Comparison of ENCODE assay signal across 35 cellular contexts in genomic region chr5:170527998-170528397, GRCh38. TPM values are rescaled to one million over a fixed set of nuclear protein-coding genes. Genes with fewer than 3 reads are reported as not detected.
"Had no signal": no experiment of that assay in that cellular context is flagged by ENCODE, and none has a peak within 500 bp of the region (broad histone marks: within the 10 kb centered on the region; RNA-seq: fewer than 3 reads in every experiment).

No MANE protein-coding gene starts in this region.

- H3K4me2 ChIP-seq: KMS-11 had no signal

- H3K9ac ChIP-seq: KMS-11 had no signal

- H3K36me3 ChIP-seq: adrenal gland, breast epithelium, SJCRH30 had no signal

- H3K27ac Mint-ChIP-seq: activated CD4-positive, alpha-beta memory T cell treated with anti-CD3 and anti-CD28 coated beads for 36 hours; activated CD4-positive, alpha-beta T cell treated with anti-CD3 and anti-CD28 coated beads for 36 hours; activated naive CD4-positive, alpha-beta T cell treated with anti-CD3 and anti-CD28 coated beads for 36 hours; activated naive CD4-positive, alpha-beta T cell treated with anti-CD3 and anti-CD28 coated beads, Interleukin-2, amount 50 U/mL, for 72 hours; activated T-helper 1 cell treated with anti-CD3 and anti-CD28 coated beads, Interleukin-12 subunit alpha, Interleukin-12 subunit beta, Interleukin-2, Interleukin-4 antibody, amounts not matched to agents 30 ng/mL and 10 ng/mL and 1 ng/mL, durations not matched to agents 14 hours and 24 hours and 36 hours; T-helper 1 cell treated with Interleukin-12 subunit alpha and Interleukin-12 subunit beta and Interleukin-4 antibody, amounts not matched to agents 30 μg/mL and 1 μg/mL, for 36 hours; T-helper 2 cell treated with Interferon-gamma antibody and Interleukin-4, amounts not matched to agents 5 μg/mL and 100 μg/mL, for 36 hours had no signal

- H3K27me3 Mint-ChIP-seq: activated CD4-positive, alpha-beta memory T cell treated with anti-CD3 and anti-CD28 coated beads for 36 hours had no signal

- H3K27me3 ChIP-seq: adrenal gland, body of pancreas, breast epithelium, SJCRH30 had no signal

- H3K27ac ChIP-seq: adrenal gland, body of pancreas, breast epithelium, KMS-11, SJCRH30, SK-N-MC had no signal

- H3K4me1 ChIP-seq: adrenal gland, SJCRH30 had no signal

- H3K4me3 ChIP-seq: adrenal gland, body of pancreas, breast epithelium, SJCRH30, SK-N-MC had no signal

- H3K9me3 ChIP-seq: adrenal gland, body of pancreas, breast epithelium, SJCRH30 had no signal

- ATAC-seq: activated CD4-positive, alpha-beta T cell treated with anti-CD3 and anti-CD28 coated beads for 36 hours; activated CD4-positive, CD25-positive, alpha-beta regulatory T cell treated with anti-CD3 and anti-CD28 coated beads, Interleukin-2, amount 50 U/mL, for 24 hours; activated naive CD4-positive, alpha-beta T cell treated with anti-CD3 and anti-CD28 coated beads, Interleukin-2, amount 50 U/mL, for 72 hours; activated T-cell treated with anti-CD3 and anti-CD28 coated beads, Interleukin-2, amount 50 U/mL, for 4 hours; body of pancreas; Panc1 had no signal

- H3K36me3 Mint-ChIP-seq: activated CD4-positive, alpha-beta memory T cell treated with anti-CD3 and anti-CD28 coated beads for 36 hours; activated naive CD4-positive, alpha-beta T cell treated with anti-CD3 and anti-CD28 coated beads, Interleukin-2, amount 50 U/mL, for 72 hours had no signal

- DNase-seq: activated CD4-positive, alpha-beta memory T cell treated with anti-CD3 and anti-CD28 coated beads for 36 hours; activated CD4-positive, alpha-beta T cell treated with anti-CD3 and anti-CD28 coated beads for 36 hours; activated CD4-positive, alpha-beta T cell treated with anti-CD3 and anti-CD28 coated beads, Interleukin-2, amount 50 U/mL, for 1 hour; activated CD8-positive, alpha-beta memory T cell treated with anti-CD3 and anti-CD28 coated beads, Interleukin-2, amount 50 U/mL, for 4 hours; activated gamma-delta T cell treated with Interleukin-2 at 50 U/mL for 16 hours; activated naive CD4-positive, alpha-beta T cell treated with anti-CD3 and anti-CD28 coated beads for 36 hours; activated T-cell treated with anti-CD3 and anti-CD28 coated beads for 4 hours; activated T-cell treated with anti-CD3 and anti-CD28 coated beads, Interleukin-2, amount 50 U/mL, for 4 hours; adrenal gland; body of pancreas; MM.1S; MV-4-11; NCI-H1092; NCI-H1436 treated with DMSO at 0.1 percent for 48 hours; NCI-H1694 treated with DMSO at 0.1 percent for 48 hours; NCI-H2029; NCI-H2171; NCI-H2227 treated with DMSO at 0.1 percent for 48 hours; NCI-H446; NCI-H510A treated with DMSO at 0.1 percent for 48 hours; NCI-H526 treated with DMSO at 0.1 percent for 48 hours; NCI-H774; SHP77 had no signal

- H3K9me3 Mint-ChIP-seq: activated CD4-positive, alpha-beta memory T cell treated with anti-CD3 and anti-CD28 coated beads for 36 hours; activated naive CD4-positive, alpha-beta T cell treated with anti-CD3 and anti-CD28 coated beads for 36 hours; activated naive CD4-positive, alpha-beta T cell treated with anti-CD3 and anti-CD28 coated beads, Interleukin-2, amount 50 U/mL, for 72 hours; activated T-cell treated with anti-CD3 and anti-CD28 coated beads, Interleukin-2, amount 50 U/mL, for 4 hours; activated T-helper 1 cell treated with anti-CD3 and anti-CD28 coated beads, Interleukin-12 subunit alpha, Interleukin-12 subunit beta, Interleukin-2, Interleukin-4 antibody, amounts not matched to agents 30 ng/mL and 10 ng/mL and 1 ng/mL, durations not matched to agents 14 hours and 24 hours and 36 hours; T-helper 1 cell treated with Interleukin-12 subunit alpha and Interleukin-12 subunit beta and Interleukin-4 antibody, amounts not matched to agents 30 μg/mL and 1 μg/mL, for 36 hours; T-helper 2 cell treated with Interferon-gamma antibody and Interleukin-4, amounts not matched to agents 5 μg/mL and 100 μg/mL, for 36 hours had no signal

- H3K4me1 Mint-ChIP-seq: activated CD4-positive, alpha-beta T cell treated with anti-CD3 and anti-CD28 coated beads for 36 hours had no signal

- H3K4me3 Mint-ChIP-seq: activated CD4-positive, alpha-beta memory T cell treated with anti-CD3 and anti-CD28 coated beads for 36 hours; activated CD4-positive, alpha-beta T cell treated with anti-CD3 and anti-CD28 coated beads for 36 hours; activated naive CD4-positive, alpha-beta T cell treated with anti-CD3 and anti-CD28 coated beads for 36 hours; activated T-cell treated with anti-CD3 and anti-CD28 coated beads, Interleukin-2, amount 50 U/mL, for 4 hours; activated T-helper 1 cell treated with anti-CD3 and anti-CD28 coated beads, Interleukin-12 subunit alpha, Interleukin-12 subunit beta, Interleukin-2, Interleukin-4 antibody, amounts not matched to agents 30 ng/mL and 10 ng/mL and 1 ng/mL, durations not matched to agents 14 hours and 24 hours and 36 hours; T-helper 1 cell treated with Interleukin-12 subunit alpha and Interleukin-12 subunit beta and Interleukin-4 antibody, amounts not matched to agents 30 μg/mL and 1 μg/mL, for 36 hours; T-helper 2 cell treated with Interferon-gamma antibody and Interleukin-4, amounts not matched to agents 5 μg/mL and 100 μg/mL, for 36 hours had no signal

RNA-seq across cellular contexts. Expression of gene KCNIP1, which starts 24.2 kb away (rescaled TPM):
- total RNA-seq: activated CD4-positive, alpha-beta memory T cell treated with anti-CD3 and anti-CD28 coated beads for 36 hours; activated CD4-positive, alpha-beta T cell treated with anti-CD3 and anti-CD28 coated beads for 36 hours; activated naive CD4-positive, alpha-beta T cell treated with anti-CD3 and anti-CD28 coated beads for 36 hours; activated naive CD4-positive, alpha-beta T cell treated with anti-CD3 and anti-CD28 coated beads, Interleukin-2, amount 50 U/mL, for 72 hours; activated T-cell treated with anti-CD3 and anti-CD28 coated beads, Interleukin-2, amount 50 U/mL, for 4 hours; activated T-helper 1 cell treated with anti-CD3 and anti-CD28 coated beads, Interleukin-12 subunit alpha, Interleukin-12 subunit beta, Interleukin-2, Interleukin-4 antibody, amounts not matched to agents 30 ng/mL and 10 ng/mL and 1 ng/mL, durations not matched to agents 14 hours and 24 hours and 36 hours; LHCN-M2; RPMI7951 had no signal
